Comparison of ENCODE assay signal across 30 cellular contexts in the genomic region with DNA sequence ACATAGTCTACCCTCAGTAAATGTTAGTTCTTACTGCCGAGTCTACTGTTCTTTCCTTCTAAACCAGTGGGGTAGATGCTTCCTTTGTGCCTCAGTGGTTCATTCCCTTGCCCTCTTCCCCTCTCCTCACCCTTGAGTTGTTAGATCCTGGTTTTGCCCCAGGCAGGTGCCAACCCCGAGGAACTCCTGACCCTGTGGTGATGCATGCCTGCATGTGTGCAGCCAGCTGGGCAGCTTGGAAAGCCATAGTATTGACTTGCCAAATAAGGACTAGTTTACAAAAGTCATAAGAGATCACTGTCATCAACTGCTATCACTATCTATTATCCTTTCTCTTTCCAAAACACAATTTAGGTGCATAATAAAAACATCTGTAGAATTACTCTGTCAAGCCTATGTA. TPM values are rescaled to one million over a fixed set of nuclear protein-coding genes. Genes with fewer than 3 reads are reported as not detected.
"Had no signal": no experiment of that assay in that cellular context is flagged by ENCODE, and none has a peak within 500 bp of the region (broad histone marks: within the 10 kb centered on the region; RNA-seq: fewer than 3 reads in every experiment).

No MANE protein-coding gene starts in this region.

- H3K27me3 ChIP-seq: gastroesophageal sphincter, left lung had no signal

- ATAC-seq: activated CD8-positive, alpha-beta T cell treated with anti-CD3 and anti-CD28 coated beads for 36 hours; effector memory CD8-positive, alpha-beta T cell; gastroesophageal sphincter; left lung; lower lobe of right lung; natural killer cell; sciatic nerve; stimulated activated naive CD8-positive, alpha-beta T cell treated with anti-CD3 and anti-CD28 coated beads, Interleukin-15, Interleukin-2, amounts not matched to agents 100 U/mL and 50 U/mL, for 24 hours; WTC11 had no signal

- H3K9me3 Mint-ChIP-seq: activated CD8-positive, alpha-beta T cell treated with anti-CD3 and anti-CD28 coated beads for 36 hours; activated naive CD4-positive, alpha-beta T cell treated with anti-CD3 and anti-CD28 coated beads, Interleukin-2, amount 50 U/mL, for 24 hours; activated T-helper 2 cell treated with anti-CD3 and anti-CD28 coated beads, Interferon-gamma antibody, Interleukin-2, Interleukin-4, amounts not matched to agents 10 μg/mL and 5 μg/mL and 100 μg/mL, durations not matched to agents 14 hours and 24 hours and 36 hours; effector memory CD8-positive, alpha-beta T cell; immature natural killer cell; natural killer cell; WTC11 had no signal

- H3K36me3 Mint-ChIP-seq: activated naive CD4-positive, alpha-beta T cell treated with anti-CD3 and anti-CD28 coated beads, Interleukin-2, amount 50 U/mL, for 24 hours; immature natural killer cell; natural killer cell; WTC11 had no signal

- H3K27ac ChIP-seq: coronary artery, gastroesophageal sphincter, left lung, lower lobe of right lung, skin epidermis, thoracic aorta had no signal

- H3K27me3 Mint-ChIP-seq: activated CD8-positive, alpha-beta T cell treated with anti-CD3 and anti-CD28 coated beads for 36 hours; activated naive CD4-positive, alpha-beta T cell treated with anti-CD3 and anti-CD28 coated beads, Interleukin-2, amount 50 U/mL, for 24 hours; effector memory CD8-positive, alpha-beta T cell had no signal

- H3K4me1 Mint-ChIP-seq: activated naive CD4-positive, alpha-beta T cell treated with anti-CD3 and anti-CD28 coated beads, Interleukin-2, amount 50 U/mL, for 24 hours; immature natural killer cell; natural killer cell; WTC11 had no signal

- DNase-seq: activated CD4-positive, alpha-beta T cell treated with anti-CD3 and anti-CD28 coated beads for 1 hour; activated CD4-positive, alpha-beta T cell treated with anti-CD3 and anti-CD28 coated beads, Interleukin-2, amount 50 U/mL, for 1 hour; activated CD8-positive, alpha-beta T cell treated with anti-CD3 and anti-CD28 coated beads for 36 hours; activated T-cell treated with anti-CD3 and anti-CD28 coated beads, Interleukin-2, amount 50 U/mL, for 48 hours; cerebellar nuclear complex; effector memory CD8-positive, alpha-beta T cell; erythroblast; head of caudate nucleus; hippocampal formation; immature natural killer cell; left lung; lower lobe of right lung; mesendoderm; natural killer cell; posterior cingulate gyrus; stimulated activated CD4-positive, alpha-beta T cell treated with anti-CD3 and anti-CD28 coated beads, Interleukin-12 subunit alpha, Interleukin-12 subunit beta, amount 100 ng/mL, for 4 hours; stimulated activated CD4-positive, alpha-beta T cell treated with anti-CD3 and anti-CD28 coated beads, Interleukin-4, amount 100 ng/mL, for 1 hour; stimulated activated naive CD8-positive, alpha-beta T cell treated with anti-CD3 and anti-CD28 coated beads, Interleukin-15, Interleukin-2, amounts not matched to agents 100 U/mL and 50 U/mL, for 24 hours; SW 1271; T-helper 2 cell; trophoblast cell had no signal

- H3K9me3 ChIP-seq: gastroesophageal sphincter, left lung, lower lobe of right lung, thoracic aorta had no signal

- FAIRE-seq: urothelium cell line had no signal

- H3K4me1 ChIP-seq: gastroesophageal sphincter, left lung, lower lobe of right lung had no signal

- H3K4me3 Mint-ChIP-seq: activated CD8-positive, alpha-beta T cell treated with anti-CD3 and anti-CD28 coated beads for 36 hours; activated naive CD4-positive, alpha-beta T cell treated with anti-CD3 and anti-CD28 coated beads, Interleukin-2, amount 50 U/mL, for 24 hours; effector memory CD8-positive, alpha-beta T cell; immature natural killer cell; natural killer cell; WTC11 had no signal

- H3K36me3 ChIP-seq: gastroesophageal sphincter, left lung, lower lobe of right lung, thoracic aorta had no signal

- H3K4me3 ChIP-seq: coronary artery, gastroesophageal sphincter, left lung, lower lobe of right lung, skin epidermis, thoracic aorta had no signal

- H3K27ac Mint-ChIP-seq: activated CD8-positive, alpha-beta T cell treated with anti-CD3 and anti-CD28 coated beads for 36 hours; activated naive CD4-positive, alpha-beta T cell treated with anti-CD3 and anti-CD28 coated beads, Interleukin-2, amount 50 U/mL, for 24 hours; activated T-helper 2 cell treated with anti-CD3 and anti-CD28 coated beads, Interferon-gamma antibody, Interleukin-2, Interleukin-4, amounts not matched to agents 10 μg/mL and 5 μg/mL and 100 μg/mL, durations not matched to agents 14 hours and 24 hours and 36 hours; effector memory CD8-positive, alpha-beta T cell; immature natural killer cell; natural killer cell; WTC11 had no signal

RNA-seq across cellular contexts. Expression of gene REPS2, which starts 50.9 kb away (rescaled TPM):
- total RNA-seq: activated CD8-positive, alpha-beta T cell treated with anti-CD3 and anti-CD28 coated beads for 36 hours had no signal
